Comparison of ENCODE assay signal across 8 cellular contexts in the genomic region with DNA sequence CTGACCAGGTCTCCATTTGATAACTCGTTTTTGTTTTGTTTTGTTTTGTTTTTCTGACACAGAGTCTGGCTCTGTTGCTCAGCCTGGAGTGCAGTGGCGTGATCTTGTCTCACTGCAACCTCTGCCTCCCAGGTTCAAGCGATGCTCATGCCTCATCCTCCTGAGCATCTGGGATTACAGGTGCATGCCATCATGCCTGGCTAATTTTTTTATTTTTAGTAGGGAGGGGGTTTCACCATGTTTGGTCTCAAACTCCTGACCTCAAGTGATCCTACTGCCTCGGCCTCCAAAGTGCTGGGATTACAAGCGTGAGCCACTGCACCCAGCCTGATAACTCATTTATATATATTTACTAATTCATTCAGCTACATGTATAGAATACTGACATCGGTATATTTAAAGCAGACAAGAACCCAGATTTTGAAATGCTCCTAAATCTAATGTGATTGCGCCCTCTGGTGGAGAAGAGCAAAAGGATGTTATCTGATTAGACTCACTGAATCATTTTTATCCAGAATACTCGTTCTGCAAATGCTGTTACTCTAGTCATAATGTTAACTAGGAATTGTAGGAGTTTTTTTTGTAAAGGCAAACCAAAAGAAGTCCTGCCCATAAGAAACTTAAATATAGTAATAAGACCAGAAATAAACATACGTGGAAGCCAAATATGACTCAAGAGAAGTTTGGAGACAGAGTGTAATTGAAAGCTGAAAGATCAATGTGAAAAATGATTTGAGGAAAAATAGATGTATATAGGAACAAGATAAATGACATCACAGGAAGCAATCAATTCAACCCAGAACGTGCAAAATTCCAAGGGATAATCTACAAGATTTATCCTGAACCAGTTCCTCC. TPM values are rescaled to one million over a fixed set of nuclear protein-coding genes. Genes with fewer than 3 reads are reported as not detected.
DNase-seq lines count a peak whose midpoint lies in the region.

No MANE protein-coding gene starts in this region.

- peaks cover 65% of the 10 kb centered on the region for H3K27me3 Mint-ChIP-seq in activated T-cell treated with anti-CD3 and anti-CD28 coated beads, Interleukin-2, amount 50 U/mL, for 24 hours

- H3K9me3 Mint-ChIP-seq in activated T-cell treated with anti-CD3 and anti-CD28 coated beads, Interleukin-2, amount 50 U/mL, for 24 hours = no peaks in the 10 kb centered on the region

- no peak overlapping the region for H3K27ac Mint-ChIP-seq in activated T-cell treated with anti-CD3 and anti-CD28 coated beads, Interleukin-2, amount 50 U/mL, for 24 hours

- no peak overlapping the region for H3K4me3 Mint-ChIP-seq in activated T-cell treated with anti-CD3 and anti-CD28 coated beads, Interleukin-2, amount 50 U/mL, for 24 hours

- DNase-seq in activated T-cell treated with anti-CD3 and anti-CD28 coated beads for 1 hour (ENCODE audit: low read depth) (peak; percentile 39), NCI-H1092 treated with DMSO at 0.1 percent for 48 hours (lab: John Stamatoyannopoulos, UW) (peak; percentile 50), SW480 (ENCODE audit: low spot score) (peak; percentile 52), dermis microvascular lymphatic vessel endothelial cell (ENCODE audit: low read depth in 2 of 2) (peak; percentile 43 to 70), myocyte (ENCODE audit: low read depth) (peak; percentile 75), ecto neural progenitor cell (ENCODE audit: low spot score) (no peak), posterior vena cava (ENCODE audit: low spot score) (no peak)
- DNase-seq in activated T-cell treated with anti-CD3 and anti-CD28 coated beads, Interleukin-2, amount 50 U/mL, for 24 hours = no peak

- peaks cover 29% of the 10 kb centered on the region for H3K4me1 Mint-ChIP-seq in activated T-cell treated with anti-CD3 and anti-CD28 coated beads, Interleukin-2, amount 50 U/mL, for 24 hours (ENCODE audit: low read depth)

- H3K36me3 Mint-ChIP-seq in activated T-cell treated with anti-CD3 and anti-CD28 coated beads, Interleukin-2, amount 50 U/mL, for 24 hours (ENCODE audit: low read depth) = no peaks in the 10 kb centered on the region

- intact Hi-C loops in posterior vena cava (cut with DNase I) = loop anchor here in 1 of 2 donors (10.0 kb wide), 1 partner anchor 1476 kb away; no protein-coding TSS in a partner anchor

RNA-seq across cellular contexts. Expression of a gene that starts 5.3 kb away (rescaled TPM):
- total RNA-seq in dermis microvascular lymphatic vessel endothelial cell (1.0 and 1.4 TPM in 2 replicates), myocyte (14.6 and 17.7 TPM in 2 replicates), posterior vena cava (100 to 1,000 TPM; 219 to 222 TPM)
- 359 TPM for polyA plus RNA-seq in myocyte (2012)

RNA-seq across cellular contexts. Expression of a gene that starts 32.5 kb away (rescaled TPM):
- total RNA-seq in dermis microvascular lymphatic vessel endothelial cell = 102 and 170 TPM in 2 replicates
- 260 and 1,028 TPM in 2 replicates for total RNA-seq in myocyte
- 482 TPM for polyA plus RNA-seq in myocyte (2012)
- total RNA-seq in posterior vena cava = 100 to 1,000 TPM; 408 to 448 TPM

Comparison
In these comparisons a context has a peak if more than half of its experiments do, and no peak if none do; other contexts are left out.
1. DNase-seq: peak in activated T-cell treated with anti-CD3 and anti-CD28 coated beads for 1 hour (single experiment), NCI-H1092 treated with DMSO at 0.1 percent for 48 hours (single experiment), SW480 (single experiment), dermis microvascular lymphatic vessel endothelial cell (2 of 2) and myocyte (single experiment); none in activated T-cell treated with anti-CD3 and anti-CD28 coated beads, Interleukin-2, amount 50 U/mL, for 24 hours (single experiment), ecto neural progenitor cell (single experiment) and posterior vena cava (single experiment).
2. RNA of a gene that starts 5.3 kb away (total RNA-seq): 219 to 222 TPM in posterior vena cava; 14.6 to 17.7 TPM in myocyte and 1.0 to 1.4 TPM in dermis microvascular lymphatic vessel endothelial cell; every median in the first group is over 10 times any median in the second.